ENCODE assay signal across 1 cellular context in the genomic region with DNA sequence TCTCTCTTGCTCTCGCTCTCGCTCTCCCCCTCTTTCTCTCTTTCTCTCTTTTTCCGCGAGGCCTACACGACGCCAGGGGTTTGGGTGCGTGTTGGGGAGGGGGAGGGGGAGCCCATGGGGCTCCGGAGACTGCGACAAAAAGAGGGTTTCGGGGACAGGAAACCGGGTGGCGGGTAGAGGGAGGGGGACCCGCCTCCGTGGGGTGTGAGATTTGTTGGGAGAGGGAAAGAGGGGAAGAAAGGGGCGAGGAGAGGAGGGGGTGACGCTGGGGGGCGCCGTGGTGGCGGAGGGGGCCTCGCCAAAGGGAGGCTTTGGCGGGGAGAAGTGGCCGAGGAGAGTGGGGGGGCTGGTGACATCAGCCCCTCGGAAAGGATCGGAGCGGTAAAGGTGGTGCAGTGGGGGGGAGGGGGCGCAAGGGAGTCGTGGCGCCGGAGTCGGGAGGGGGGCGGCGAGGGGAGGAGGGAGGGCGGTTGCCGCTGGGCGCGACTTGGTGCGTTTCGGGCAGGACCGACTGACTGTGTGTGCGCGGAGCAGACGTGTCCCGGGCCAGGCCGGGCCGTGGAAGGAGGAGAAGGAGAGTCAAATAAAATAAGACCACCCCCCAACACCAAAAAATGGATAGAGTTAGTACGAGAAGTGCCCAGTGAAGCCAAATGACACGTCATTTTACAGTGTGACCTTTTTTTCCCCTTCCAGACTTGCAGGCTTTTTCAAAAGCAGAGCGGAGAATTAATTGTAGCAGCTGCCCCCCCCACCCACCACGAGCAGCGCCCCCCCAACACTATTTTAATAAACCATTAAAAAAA.
TF ChIP-seq lines count a peak whose summit lies in the region.

No MANE protein-coding gene starts in this region.

TF ChIP-seq in K562, 482 proteins besides CTCF, POLR2A, EP300 and RAD21 (continued from another document):
- TF ChIP-seq, protein P1, sequence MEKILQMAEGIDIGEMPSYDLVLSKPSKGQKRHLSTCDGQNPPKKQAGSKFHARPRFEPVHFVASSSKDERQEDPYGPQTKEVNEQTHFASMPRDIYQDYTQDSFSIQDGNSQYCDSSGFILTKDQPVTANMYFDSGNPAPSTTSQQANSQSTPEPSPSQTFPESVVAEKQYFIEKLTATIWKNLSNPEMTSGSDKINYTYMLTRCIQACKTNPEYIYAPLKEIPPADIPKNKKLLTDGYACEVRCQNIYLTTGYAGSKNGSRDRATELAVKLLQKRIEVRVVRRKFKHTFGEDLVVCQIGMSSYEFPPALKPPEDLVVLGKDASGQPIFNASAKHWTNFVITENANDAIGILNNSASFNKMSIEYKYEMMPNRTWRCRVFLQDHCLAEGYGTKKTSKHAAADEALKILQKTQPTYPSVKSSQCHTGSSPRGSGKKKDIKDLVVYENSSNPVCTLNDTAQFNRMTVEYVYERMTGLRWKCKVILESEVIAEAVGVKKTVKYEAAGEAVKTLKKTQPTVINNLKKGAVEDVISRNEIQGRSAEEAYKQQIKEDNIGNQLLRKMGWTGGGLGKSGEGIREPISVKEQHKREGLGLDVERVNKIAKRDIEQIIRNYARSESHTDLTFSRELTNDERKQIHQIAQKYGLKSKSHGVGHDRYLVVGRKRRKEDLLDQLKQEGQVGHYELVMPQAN (IDR thresholded peaks at IDR 0.05; ENCODE audit: borderline replicate concordance): peak; percentile 60; the same call in 1 of the 2 replicates
- TF ChIP-seq, protein P2, sequence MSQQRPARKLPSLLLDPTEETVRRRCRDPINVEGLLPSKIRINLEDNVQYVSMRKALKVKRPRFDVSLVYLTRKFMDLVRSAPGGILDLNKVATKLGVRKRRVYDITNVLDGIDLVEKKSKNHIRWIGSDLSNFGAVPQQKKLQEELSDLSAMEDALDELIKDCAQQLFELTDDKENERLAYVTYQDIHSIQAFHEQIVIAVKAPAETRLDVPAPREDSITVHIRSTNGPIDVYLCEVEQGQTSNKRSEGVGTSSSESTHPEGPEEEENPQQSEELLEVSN (IDR thresholded peaks at IDR 0.05; ENCODE audit: borderline replicate concordance in 1 of 2, extremely low read depth in 1 of 2, insufficient read depth in 1 of 2, insufficient read length in 1 of 2, low read depth in 1 of 2, low read length in 1 of 2, poor library complexity in 1 of 2, severe bottlenecking in 1 of 2): peak in 1 of 2 experiments; percentile 38
- no peak for TF ChIP-seq PHF21A (IDR thresholded peaks at IDR 0.05; ENCODE audit: borderline replicate concordance, low read depth)
- TF ChIP-seq PCBP1 (IDR thresholded peaks at IDR 0.05; ENCODE audit: low read depth, low read length, poor library complexity, severe bottlenecking): peak; percentile 90
- TF ChIP-seq EGR1 (conservative IDR thresholded peaks at IDR 0.05): no peak
- 0 out of 2 replicates have a peak, but pooled peaks have one; percentile 32 for TF ChIP-seq BCOR (IDR thresholded peaks at IDR 0.05)
TF ChIP-seq in K562: peak in this region for 49.
